8 cellular contexts compared by ENCODE assay signal in the genomic region with DNA sequence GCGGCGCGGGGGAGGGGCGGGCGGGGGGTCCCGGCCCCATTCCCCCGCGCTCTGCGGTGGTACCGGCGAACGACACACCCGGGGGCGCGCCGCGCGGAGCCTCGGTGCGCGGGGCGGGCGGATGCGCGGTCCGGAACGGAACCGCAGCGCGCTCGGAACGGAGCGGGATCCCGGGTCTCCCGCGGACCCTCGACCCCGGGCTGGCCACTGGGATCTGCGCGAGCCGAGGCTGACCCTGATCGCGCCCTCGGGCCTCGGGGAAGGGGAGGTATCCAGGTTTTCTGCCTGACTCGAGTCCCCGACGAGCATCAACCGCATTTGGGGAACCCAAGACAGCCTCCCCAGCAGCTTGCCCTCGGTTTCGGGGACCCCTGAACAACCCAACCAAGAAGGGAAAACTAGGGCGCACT. TPM values are rescaled to one million over a fixed set of nuclear protein-coding genes. Genes with fewer than 3 reads are reported as not detected.
DNase-seq lines count a peak whose midpoint lies in the region; ATAC-seq and TF ChIP-seq lines count a peak whose summit lies in the region.

No MANE protein-coding gene starts in this region.

- H3K4me3 ChIP-seq in AG04449 (ENCODE audit: low read depth, low read length) (peak overlapping the region; percentile 42), Peyer's patch (peak overlapping the region; percentile 15 to 56 (median 49)), foreskin fibroblast (ENCODE audit: low read depth in 1 of 2, low read length in 2 of 2) (peak overlapping the region; percentile 19 to 31), neuron (ENCODE audit: low read length) (peak overlapping the region; percentile 36)

- H3K27me3 ChIP-seq in Peyer's patch = peaks cover 0 to 13% of the 10 kb centered on the region in 2 donors
- peaks cover 68% of the 10 kb centered on the region for H3K27me3 ChIP-seq in neuron (ENCODE audit: insufficient read depth, low read length)

- no peak for ATAC-seq in GM19455 (IDR thresholded peaks at IDR 0.05; ENCODE audit: unreplicated experiment)

- DNase-seq in AG04449 (ENCODE audit: low read depth, low spot score) (no peak), Peyer's patch (peak in 1 of 3 donors; percentile 37), foreskin fibroblast (no peak), G401 (ENCODE audit: low spot score) (no peak), anterior cingulate cortex (lab: John Stamatoyannopoulos, UW) (no peak), RWPE1 (ENCODE audit: low spot score) (no peak)

- H3K9me3 ChIP-seq in Peyer's patch = no peaks in the 10 kb centered on the region
- peaks cover 2% of the 10 kb centered on the region for H3K9me3 ChIP-seq in neuron (ENCODE audit: low read length)

- no peaks in the 10 kb centered on the region for H3K36me3 ChIP-seq in Peyer's patch
- no peaks in the 10 kb centered on the region for H3K36me3 ChIP-seq in neuron (ENCODE audit: insufficient read depth, low read length)

- TF ChIP-seq POLR2A in Peyer's patch (IDR thresholded peaks at IDR 0.05) = no peak

- CTCF ChIA-PET in AG04449 (lab: Yijun Ruan, JAX) = no interaction called here
- CTCF ChIA-PET in RWPE1 (lab: Yijun Ruan, JAX) = interaction anchor here (1.1 kb wide), 1 partner anchor 20 kb away, joined by 4 read pairs; no protein-coding TSS in a partner anchor

- POLR2A ChIA-PET in AG04449 (lab: Yijun Ruan, JAX) = no interaction called here
- POLR2A ChIA-PET in RWPE1 (lab: Yijun Ruan, JAX; ENCODE audit: low non-redundant PET) = no interaction called here

- no peak for TF ChIP-seq CTCF in AG04449 (IDR thresholded peaks at IDR 0.05; ENCODE audit: insufficient read depth, low read length, missing control alignments)
- TF ChIP-seq CTCF in Peyer's patch (IDR thresholded peaks at IDR 0.05) = no peak
- TF ChIP-seq CTCF in foreskin fibroblast (IDR thresholded peaks at IDR 0.05; ENCODE audit: low read depth, low read length) = no peak
- no peak for TF ChIP-seq CTCF in RWPE1 (conservative IDR thresholded peaks at IDR 0.05; ENCODE audit: low read depth)

- H3K27ac ChIP-seq in Peyer's patch = no peak overlapping the region
- no peak overlapping the region for H3K27ac ChIP-seq in RWPE1

- in situ Hi-C loops in G401 (cut with HindIII; ENCODE audit: low sequenced_read_pairs) = no loop called here

- peaks cover 0 to 18% (median 5%) of the 10 kb centered on the region in 4 donors for H3K4me1 ChIP-seq in Peyer's patch
- peaks cover 7% of the 10 kb centered on the region for H3K4me1 ChIP-seq in neuron (ENCODE audit: insufficient read depth, low read length)

- H2AFZ ChIP-seq in neuron (ENCODE audit: low read depth, low read length) = no peak overlapping the region

RNA-seq across cellular contexts. Expression of a gene that starts 0.4 kb away (rescaled TPM):
- not detected for total RNA-seq in Peyer's patch
- total RNA-seq in G401 (2014; rRNA removed; shearing (Covaris generic)) = not detected in 2 replicates
